9 cellular contexts compared by ENCODE assay signal in genomic region chr7:137287651-137288258, GRCh38. TPM values are rescaled to one million over a fixed set of nuclear protein-coding genes. Genes with fewer than 3 reads are reported as not detected.
DNase-seq lines count a peak whose midpoint lies in the region; ATAC-seq and TF ChIP-seq lines count a peak whose summit lies in the region.
"Had no signal": no experiment of that assay in that cellular context is flagged by ENCODE, and none has a peak within 500 bp of the region (broad histone marks: within the 10 kb centered on the region; RNA-seq: fewer than 3 reads in every experiment).

No MANE protein-coding gene starts in this region.

- TF ChIP-seq CTCF in GM12864 (IDR thresholded peaks at IDR 0.05; ENCODE audit: low read depth, low read length, missing control alignments) (peak; percentile 19), OCI-LY1 (IDR thresholded peaks at IDR 0.05; ENCODE audit: low read length) (peak; percentile 54), endodermal cell (conservative IDR thresholded peaks at IDR 0.05) (peak; percentile 87)

- H3K9me3 ChIP-seq in OCI-LY1 (ENCODE audit: low read length), result no peaks in the 10 kb centered on the region
- H3K9me3 ChIP-seq in endodermal cell (ENCODE audit: control insufficient read depth, low read length), result peaks cover 8% of the 10 kb centered on the region
- H3K9me3 ChIP-seq: heart right ventricle had no signal

- no peaks in the 10 kb centered on the region for H3K4me1 Mint-ChIP-seq in endodermal cell
- H3K4me1 Mint-ChIP-seq: memory B cell had no signal

- H3K9ac ChIP-seq in OCI-LY1 (ENCODE audit: low read length) (no peak overlapping the region), endodermal cell (ENCODE audit: extremely low read depth, low read length, poor library complexity, severe bottlenecking) (no peak overlapping the region)

- no peak overlapping the region for H3K27ac ChIP-seq in OCI-LY1 (ENCODE audit: low read depth, low read length, poor library complexity, severe bottlenecking)
- H3K27ac ChIP-seq in endodermal cell (ENCODE audit: low read depth, low read length), result no peak overlapping the region
- H3K27ac ChIP-seq: heart right ventricle had no signal

- no peaks in the 10 kb centered on the region for H4K20me1 ChIP-seq in OCI-LY1 (ENCODE audit: insufficient read depth, low read length)

- H3K4me1 ChIP-seq in OCI-LY1 (ENCODE audit: insufficient read depth, low read length, severe bottlenecking) (no peaks in the 10 kb centered on the region), endodermal cell (ENCODE audit: control insufficient read depth, insufficient read depth, low read length) (no peaks in the 10 kb centered on the region)
- H3K4me1 ChIP-seq: heart right ventricle had no signal

- no peaks in the 10 kb centered on the region for H3K9me2 ChIP-seq in OCI-LY1 (ENCODE audit: low read depth, low read length)

- no peak for ATAC-seq in GM19328 (IDR thresholded peaks at IDR 0.05; ENCODE audit: unreplicated experiment)
- ATAC-seq: heart right ventricle had no signal

- no peaks in the 10 kb centered on the region for H3K27me3 ChIP-seq in OCI-LY1 (ENCODE audit: insufficient read depth, low read length)
- no peaks in the 10 kb centered on the region for H3K27me3 ChIP-seq in endodermal cell (ENCODE audit: control insufficient read depth, insufficient read depth, low read length, poor library complexity, severe bottlenecking)
- H3K27me3 ChIP-seq: heart right ventricle had no signal

- H3K36me3 ChIP-seq in OCI-LY1 (ENCODE audit: insufficient read depth, low read length) (no peaks in the 10 kb centered on the region), endodermal cell (ENCODE audit: control insufficient read depth, insufficient read depth, low read length) (no peaks in the 10 kb centered on the region)
- H3K36me3 ChIP-seq: heart right ventricle had no signal

- no peaks in the 10 kb centered on the region for H3K27me3 Mint-ChIP-seq in endodermal cell (ENCODE audit: insufficient read depth)
- H3K27me3 Mint-ChIP-seq: memory B cell had no signal

- no peaks in the 10 kb centered on the region for H3K36me3 Mint-ChIP-seq in endodermal cell (ENCODE audit: low read depth)
- H3K36me3 Mint-ChIP-seq: memory B cell had no signal

- H2AFZ ChIP-seq in OCI-LY1 (ENCODE audit: low read length), result no peak overlapping the region

- H3K9me3 Mint-ChIP-seq in endodermal cell, result peaks cover 6% of the 10 kb centered on the region

- no peak overlapping the region for H3K27ac Mint-ChIP-seq in endodermal cell
- H3K27ac Mint-ChIP-seq: memory B cell had no signal

- H3F3A ChIP-seq in OCI-LY1 (ENCODE audit: insufficient read depth, low read length), result no peaks in the 10 kb centered on the region

- DNase-seq in GM12864 (ENCODE audit: low read depth), result no peak
- DNase-seq in endodermal cell, result no peak
- DNase-seq in pons (ENCODE audit: low spot score), result peak; percentile 41
- no peak for DNase-seq in HPDE6-E6E7 (ENCODE audit: extremely low spot score)
- DNase-seq in NCI-H1048 (lab: John Stamatoyannopoulos, UW), result no peak
- DNase-seq: heart right ventricle had no signal

- H3K79me2 ChIP-seq in OCI-LY1 (ENCODE audit: insufficient read depth, low read length), result no peaks in the 10 kb centered on the region

- no peak overlapping the region for H3K4me2 ChIP-seq in OCI-LY1 (ENCODE audit: low read length)

- H3K4me3 Mint-ChIP-seq in endodermal cell, result no peak overlapping the region
- H3K4me3 Mint-ChIP-seq: memory B cell had no signal

- H3K4me3 ChIP-seq in GM12864 (ENCODE audit: low read depth, low read length) (no peak overlapping the region), OCI-LY1 (ENCODE audit: low read depth, low read length, poor library complexity, severe bottlenecking) (no peak overlapping the region), endodermal cell (ENCODE audit: low read length) (no peak overlapping the region)
- H3K4me3 ChIP-seq: heart right ventricle had no signal

- 97 to 100% methylated on average over 1 to 2 of the region's 3 CpGs for WGBS in endodermal cell (ENCODE audit: insufficient coverage in 1 of 2, insufficient read length in 1 of 2), 2 experiments

RNA-seq across cellular contexts. Expression of gene PTN, which starts 55.8 kb away (rescaled TPM):
- 1 to 10 TPM; 4.8 to 5.6 TPM for total RNA-seq in endodermal cell
- polyA plus RNA-seq in endodermal cell (2013, experiment 1 of 2), result 318 TPM
- polyA plus RNA-seq in endodermal cell (2013, experiment 2 of 2), result 303 TPM

Comparison
In these comparisons a context has a peak if more than half of its experiments do, and no peak if none do; other contexts are left out.
1. CTCF ChIP-seq: peak in every context shown above with its lines; median percentile 87 in endodermal cell; 54 in OCI-LY1; 19 in GM12864.